1 cellular context compared by ENCODE assay signal in the genomic region with DNA sequence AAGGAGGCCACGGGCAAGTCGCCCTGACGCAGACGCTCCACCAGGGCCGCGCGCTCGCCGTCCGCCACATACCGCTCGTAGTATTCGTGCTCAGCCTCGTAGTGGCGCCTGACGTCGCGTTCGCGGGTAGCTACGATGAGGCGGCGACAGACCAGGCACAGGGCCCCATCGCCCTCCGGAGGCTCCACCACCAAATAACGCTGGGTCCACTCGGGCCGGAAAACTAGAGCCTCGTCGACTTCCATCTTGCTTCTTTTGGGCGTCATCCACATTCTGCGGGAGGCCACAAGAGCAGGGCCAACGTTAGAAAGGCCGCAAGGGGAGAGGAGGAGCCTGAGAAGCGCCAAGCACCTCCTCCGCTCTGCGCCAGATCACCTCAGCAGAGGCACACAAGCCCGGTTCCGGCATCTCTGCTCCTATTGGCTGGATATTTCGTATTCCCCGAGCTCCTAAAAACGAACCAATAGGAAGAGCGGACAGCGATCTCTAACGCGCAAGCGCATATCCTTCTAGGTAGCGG.
TF ChIP-seq lines count a peak whose summit lies in the region.

TSS of gene EPM2AIP1 (minus strand) at position 326 of the 520 bp plus-strand sequence. CDS start at position 272, 54 bp downstream.

TF ChIP-seq in HepG2, 621 proteins besides CTCF, POLR2A, EP300 and RAD21 (continued from another document and continues in another):
- TF ChIP-seq, protein P1, sequence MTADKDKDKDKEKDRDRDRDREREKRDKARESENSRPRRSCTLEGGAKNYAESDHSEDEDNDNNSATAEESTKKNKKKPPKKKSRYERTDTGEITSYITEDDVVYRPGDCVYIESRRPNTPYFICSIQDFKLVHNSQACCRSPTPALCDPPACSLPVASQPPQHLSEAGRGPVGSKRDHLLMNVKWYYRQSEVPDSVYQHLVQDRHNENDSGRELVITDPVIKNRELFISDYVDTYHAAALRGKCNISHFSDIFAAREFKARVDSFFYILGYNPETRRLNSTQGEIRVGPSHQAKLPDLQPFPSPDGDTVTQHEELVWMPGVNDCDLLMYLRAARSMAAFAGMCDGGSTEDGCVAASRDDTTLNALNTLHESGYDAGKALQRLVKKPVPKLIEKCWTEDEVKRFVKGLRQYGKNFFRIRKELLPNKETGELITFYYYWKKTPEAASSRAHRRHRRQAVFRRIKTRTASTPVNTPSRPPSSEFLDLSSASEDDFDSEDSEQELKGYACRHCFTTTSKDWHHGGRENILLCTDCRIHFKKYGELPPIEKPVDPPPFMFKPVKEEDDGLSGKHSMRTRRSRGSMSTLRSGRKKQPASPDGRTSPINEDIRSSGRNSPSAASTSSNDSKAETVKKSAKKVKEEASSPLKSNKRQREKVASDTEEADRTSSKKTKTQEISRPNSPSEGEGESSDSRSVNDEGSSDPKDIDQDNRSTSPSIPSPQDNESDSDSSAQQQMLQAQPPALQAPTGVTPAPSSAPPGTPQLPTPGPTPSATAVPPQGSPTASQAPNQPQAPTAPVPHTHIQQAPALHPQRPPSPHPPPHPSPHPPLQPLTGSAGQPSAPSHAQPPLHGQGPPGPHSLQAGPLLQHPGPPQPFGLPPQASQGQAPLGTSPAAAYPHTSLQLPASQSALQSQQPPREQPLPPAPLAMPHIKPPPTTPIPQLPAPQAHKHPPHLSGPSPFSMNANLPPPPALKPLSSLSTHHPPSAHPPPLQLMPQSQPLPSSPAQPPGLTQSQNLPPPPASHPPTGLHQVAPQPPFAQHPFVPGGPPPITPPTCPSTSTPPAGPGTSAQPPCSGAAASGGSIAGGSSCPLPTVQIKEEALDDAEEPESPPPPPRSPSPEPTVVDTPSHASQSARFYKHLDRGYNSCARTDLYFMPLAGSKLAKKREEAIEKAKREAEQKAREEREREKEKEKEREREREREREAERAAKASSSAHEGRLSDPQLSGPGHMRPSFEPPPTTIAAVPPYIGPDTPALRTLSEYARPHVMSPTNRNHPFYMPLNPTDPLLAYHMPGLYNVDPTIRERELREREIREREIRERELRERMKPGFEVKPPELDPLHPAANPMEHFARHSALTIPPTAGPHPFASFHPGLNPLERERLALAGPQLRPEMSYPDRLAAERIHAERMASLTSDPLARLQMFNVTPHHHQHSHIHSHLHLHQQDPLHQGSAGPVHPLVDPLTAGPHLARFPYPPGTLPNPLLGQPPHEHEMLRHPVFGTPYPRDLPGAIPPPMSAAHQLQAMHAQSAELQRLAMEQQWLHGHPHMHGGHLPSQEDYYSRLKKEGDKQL (CRISPR knock-in tag; IDR thresholded peaks at IDR 0.05; ENCODE audit: low read depth), result no peak
- TF ChIP-seq, protein P2, sequence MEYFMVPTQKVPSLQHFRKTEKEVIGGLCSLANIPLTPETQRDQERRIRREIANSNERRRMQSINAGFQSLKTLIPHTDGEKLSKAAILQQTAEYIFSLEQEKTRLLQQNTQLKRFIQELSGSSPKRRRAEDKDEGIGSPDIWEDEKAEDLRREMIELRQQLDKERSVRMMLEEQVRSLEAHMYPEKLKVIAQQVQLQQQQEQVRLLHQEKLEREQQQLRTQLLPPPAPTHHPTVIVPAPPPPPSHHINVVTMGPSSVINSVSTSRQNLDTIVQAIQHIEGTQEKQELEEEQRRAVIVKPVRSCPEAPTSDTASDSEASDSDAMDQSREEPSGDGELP (IDR thresholded peaks at IDR 0.05; ENCODE audit: borderline replicate concordance, low read depth), result no peak
- TF ChIP-seq HMG20A (CRISPR knock-in tag; IDR thresholded peaks at IDR 0.05; ENCODE audit: borderline replicate concordance) (no peak), ZKSCAN1 (IDR thresholded peaks at IDR 0.05; ENCODE audit: low read length) (no peak), ZNF639 (CRISPR knock-in tag; conservative IDR thresholded peaks at IDR 0.05) (peak; percentile 77; the same call in 1 of the 2 replicates), RFX1 (IDR thresholded peaks at IDR 0.05) (no peak), CENPT (CRISPR knock-in tag; IDR thresholded peaks at IDR 0.05; ENCODE audit: low read depth) (peak; percentile 44; the same call in 1 of the 2 replicates), CBFB (CRISPR knock-in tag; IDR thresholded peaks at IDR 0.05) (0 out of 2 replicates have a peak, but pooled peaks have one; percentile 51), GATAD2A (CRISPR knock-in tag; IDR thresholded peaks at IDR 0.05) (no peak), PRMT3 (CRISPR knock-in tag; IDR thresholded peaks at IDR 0.05; ENCODE audit: borderline replicate concordance, low read depth) (no peak), ZSCAN30 (CRISPR knock-in tag; IDR thresholded peaks at IDR 0.05) (no peak), ZBTB37 (CRISPR knock-in tag; IDR thresholded peaks at IDR 0.05) (peak; percentile 56; the same call in 1 of the 2 replicates), TAF15 (IDR thresholded peaks at IDR 0.05; ENCODE audit: low read depth, low read length, poor library complexity, severe bottlenecking) (no peak), AGO2 (optimal IDR thresholded peaks at IDR 0.05; ENCODE audit: low read depth, low read length) (peak; percentile 83), ZNF350 (CRISPR knock-in tag; IDR thresholded peaks at IDR 0.05; ENCODE audit: borderline replicate concordance, low read depth) (peak; percentile 20; the same call in 1 of the 2 replicates), ZMYM2 (CRISPR knock-in tag; IDR thresholded peaks at IDR 0.05) (no peak), KDM5A (IDR thresholded peaks at IDR 0.05; ENCODE audit: borderline replicate concordance, low read length) (peak; percentile 43; the same call in 1 of the 2 replicates), SP1 (IDR thresholded peaks at IDR 0.05) (no peak), SP1 (CRISPR knock-in tag; IDR thresholded peaks at IDR 0.05) (no peak), MEIS2 (CRISPR knock-in tag; IDR thresholded peaks at IDR 0.05) (no peak), MAFG (CRISPR knock-in tag; IDR thresholded peaks at IDR 0.05) (no peak), CREB1 (IDR thresholded peaks at IDR 0.05) (no peak), CREB1 (CRISPR knock-in tag; IDR thresholded peaks at IDR 0.05) (no peak), HOXD1 (CRISPR knock-in tag; IDR thresholded peaks at IDR 0.05) (peak; percentile 75; the same call in 1 of the 2 replicates), ZNF558 (CRISPR knock-in tag; IDR thresholded peaks at IDR 0.05; ENCODE audit: borderline replicate concordance) (peak; percentile 20; the same call in 1 of the 2 replicates), DNMT3B (CRISPR knock-in tag; conservative IDR thresholded peaks at IDR 0.05) (peak; percentile 61; the same call in 1 of the 2 replicates), RNF2 (conservative IDR thresholded peaks at IDR 0.05; ENCODE audit: low read depth) (peak; percentile 71; the same call in 1 of the 2 replicates), MAX (IDR thresholded peaks at IDR 0.05) (peak; percentile 80), ATF7-NPFF (CRISPR knock-in tag; IDR thresholded peaks at IDR 0.05; ENCODE audit: low read depth) (no peak; the same call in none of the 2 replicates), ZNF678 (CRISPR knock-in tag; IDR thresholded peaks at IDR 0.05) (no peak; the same call in 1 of the 2 replicates), BCL3 (CRISPR knock-in tag; IDR thresholded peaks at IDR 0.05) (peak; percentile 87; the same call in 1 of the 2 replicates), ZNF331 (CRISPR knock-in tag; IDR thresholded peaks at IDR 0.05) (peak; percentile 52; the same call in 1 of the 2 replicates), ZNF7 (CRISPR knock-in tag; IDR thresholded peaks at IDR 0.05) (0 out of 2 replicates have a peak, but pooled peaks have one; percentile 32), NCOA1 (CRISPR knock-in tag; IDR thresholded peaks at IDR 0.05) (peak; percentile 59), ZSCAN25 (CRISPR knock-in tag; IDR thresholded peaks at IDR 0.05) (no peak; the same call in 1 of the 2 replicates), KLF13 (CRISPR knock-in tag; IDR thresholded peaks at IDR 0.05) (no peak)
- TF ChIP-seq, protein P3, sequence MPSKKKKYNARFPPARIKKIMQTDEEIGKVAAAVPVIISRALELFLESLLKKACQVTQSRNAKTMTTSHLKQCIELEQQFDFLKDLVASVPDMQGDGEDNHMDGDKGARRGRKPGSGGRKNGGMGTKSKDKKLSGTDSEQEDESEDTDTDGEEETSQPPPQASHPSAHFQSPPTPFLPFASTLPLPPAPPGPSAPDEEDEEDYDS (CRISPR knock-in tag; IDR thresholded peaks at IDR 0.05), result peak; percentile 92
- TF ChIP-seq, protein P4, sequence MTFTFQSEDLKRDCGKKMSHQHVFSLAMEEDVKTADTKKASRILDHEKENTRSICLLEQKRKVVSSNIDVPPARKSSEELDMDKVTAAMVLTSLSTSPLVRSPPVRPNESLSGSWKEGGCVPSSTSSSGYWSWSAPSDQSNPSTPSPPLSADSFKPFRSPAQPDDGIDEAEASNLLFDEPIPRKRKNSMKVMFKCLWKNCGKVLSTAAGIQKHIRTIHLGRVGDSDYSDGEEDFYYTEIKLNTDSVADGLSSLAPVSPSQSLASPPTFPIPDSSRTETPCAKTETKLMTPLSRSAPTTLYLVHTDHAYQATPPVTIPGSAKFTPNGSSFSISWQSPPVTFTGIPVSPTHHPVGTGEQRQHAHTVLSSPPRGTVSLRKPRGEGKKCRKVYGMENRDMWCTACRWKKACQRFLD (CRISPR knock-in tag; IDR thresholded peaks at IDR 0.05; ENCODE audit: borderline replicate concordance), result peak; percentile 92; the same call in 1 of the 2 replicates
- TF ChIP-seq, protein P5, sequence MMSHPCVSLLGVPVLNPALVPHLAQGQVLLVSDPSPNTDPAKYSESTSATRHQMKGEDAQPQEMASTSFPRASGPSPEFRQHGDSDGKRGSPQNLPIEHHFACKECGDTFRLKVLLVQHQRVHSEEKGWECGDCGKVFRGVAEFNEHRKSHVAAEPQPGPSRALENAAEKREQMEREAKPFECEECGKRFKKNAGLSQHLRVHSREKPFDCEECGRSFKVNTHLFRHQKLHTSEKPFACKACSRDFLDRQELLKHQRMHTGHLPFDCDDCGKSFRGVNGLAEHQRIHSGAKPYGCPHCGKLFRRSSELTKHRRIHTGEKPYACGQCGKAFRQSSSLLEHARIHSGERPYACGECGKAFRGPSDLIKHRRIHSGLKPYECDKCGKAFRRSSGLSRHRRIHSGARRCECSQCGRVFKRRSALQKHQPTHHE (CRISPR knock-in tag; IDR thresholded peaks at IDR 0.05; ENCODE audit: borderline replicate concordance), result no peak
- TF ChIP-seq, protein P6, sequence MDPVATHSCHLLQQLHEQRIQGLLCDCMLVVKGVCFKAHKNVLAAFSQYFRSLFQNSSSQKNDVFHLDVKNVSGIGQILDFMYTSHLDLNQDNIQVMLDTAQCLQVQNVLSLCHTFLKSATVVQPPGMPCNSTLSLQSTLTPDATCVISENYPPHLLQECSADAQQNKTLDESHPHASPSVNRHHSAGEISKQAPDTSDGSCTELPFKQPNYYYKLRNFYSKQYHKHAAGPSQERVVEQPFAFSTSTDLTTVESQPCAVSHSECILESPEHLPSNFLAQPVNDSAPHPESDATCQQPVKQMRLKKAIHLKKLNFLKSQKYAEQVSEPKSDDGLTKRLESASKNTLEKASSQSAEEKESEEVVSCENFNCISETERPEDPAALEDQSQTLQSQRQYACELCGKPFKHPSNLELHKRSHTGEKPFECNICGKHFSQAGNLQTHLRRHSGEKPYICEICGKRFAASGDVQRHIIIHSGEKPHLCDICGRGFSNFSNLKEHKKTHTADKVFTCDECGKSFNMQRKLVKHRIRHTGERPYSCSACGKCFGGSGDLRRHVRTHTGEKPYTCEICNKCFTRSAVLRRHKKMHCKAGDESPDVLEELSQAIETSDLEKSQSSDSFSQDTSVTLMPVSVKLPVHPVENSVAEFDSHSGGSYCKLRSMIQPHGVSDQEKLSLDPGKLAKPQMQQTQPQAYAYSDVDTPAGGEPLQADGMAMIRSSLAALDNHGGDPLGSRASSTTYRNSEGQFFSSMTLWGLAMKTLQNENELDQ (CRISPR knock-in tag; IDR thresholded peaks at IDR 0.05; ENCODE audit: borderline replicate concordance), result peak; percentile 17; the same call in 1 of the 2 replicates
